1 cellular context compared by ENCODE assay signal in the genomic region with DNA sequence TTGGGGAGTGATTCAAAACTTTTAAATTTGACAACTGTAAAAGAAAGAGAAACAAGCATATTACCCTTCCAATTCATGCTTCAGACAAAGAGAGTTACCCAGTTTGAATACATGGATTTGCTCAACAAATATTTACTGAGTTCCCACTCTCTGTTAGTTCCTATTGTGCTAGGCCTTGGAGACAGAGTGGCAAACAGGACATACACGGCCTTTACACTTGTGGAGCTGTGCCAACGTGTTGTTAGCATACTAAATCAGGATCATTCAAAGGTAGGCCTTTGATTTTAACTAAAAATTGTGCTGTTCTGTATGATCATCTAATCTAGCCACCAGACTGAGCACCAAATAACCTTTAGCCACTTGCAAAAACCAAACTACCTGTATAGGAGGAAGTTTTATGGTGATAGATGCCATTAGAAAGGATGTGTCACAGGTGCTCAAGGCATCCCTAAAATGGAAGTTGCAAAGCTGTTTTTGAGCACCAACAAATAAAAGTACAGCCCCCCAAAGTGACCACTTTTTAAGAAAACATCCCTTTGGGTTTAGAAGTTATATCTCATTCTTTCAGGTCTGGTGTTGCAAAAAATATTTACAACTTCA.
TF ChIP-seq lines count a peak whose summit lies in the region.

No MANE protein-coding gene starts in this region.

TF ChIP-seq in HepG2, 621 proteins besides CTCF, POLR2A, EP300 and RAD21 (continued from another document and continues in another):
- TF ChIP-seq, protein P1, sequence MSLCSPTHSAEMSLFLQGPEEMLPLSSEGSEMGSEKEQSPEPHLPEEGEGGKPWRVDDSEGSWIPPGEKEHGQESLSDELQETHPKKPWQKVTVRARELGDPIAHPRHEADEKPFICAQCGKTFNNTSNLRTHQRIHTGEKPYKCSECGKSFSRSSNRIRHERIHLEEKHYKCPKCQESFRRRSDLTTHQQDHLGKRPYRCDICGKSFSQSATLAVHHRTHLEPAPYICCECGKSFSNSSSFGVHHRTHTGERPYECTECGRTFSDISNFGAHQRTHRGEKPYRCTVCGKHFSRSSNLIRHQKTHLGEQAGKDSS (CRISPR knock-in tag; IDR thresholded peaks at IDR 0.05; ENCODE audit: borderline replicate concordance, low read depth) = peak; percentile 73
- TF ChIP-seq TAF15 (IDR thresholded peaks at IDR 0.05; ENCODE audit: low read depth, low read length, poor library complexity, severe bottlenecking) = no peak
- peak; percentile 100 for TF ChIP-seq GFI1 (CRISPR knock-in tag; IDR thresholded peaks at IDR 0.05; ENCODE audit: borderline replicate concordance)
- TF ChIP-seq NCOA2 (CRISPR knock-in tag; IDR thresholded peaks at IDR 0.05) = peak; percentile 90
- TF ChIP-seq, protein P2, sequence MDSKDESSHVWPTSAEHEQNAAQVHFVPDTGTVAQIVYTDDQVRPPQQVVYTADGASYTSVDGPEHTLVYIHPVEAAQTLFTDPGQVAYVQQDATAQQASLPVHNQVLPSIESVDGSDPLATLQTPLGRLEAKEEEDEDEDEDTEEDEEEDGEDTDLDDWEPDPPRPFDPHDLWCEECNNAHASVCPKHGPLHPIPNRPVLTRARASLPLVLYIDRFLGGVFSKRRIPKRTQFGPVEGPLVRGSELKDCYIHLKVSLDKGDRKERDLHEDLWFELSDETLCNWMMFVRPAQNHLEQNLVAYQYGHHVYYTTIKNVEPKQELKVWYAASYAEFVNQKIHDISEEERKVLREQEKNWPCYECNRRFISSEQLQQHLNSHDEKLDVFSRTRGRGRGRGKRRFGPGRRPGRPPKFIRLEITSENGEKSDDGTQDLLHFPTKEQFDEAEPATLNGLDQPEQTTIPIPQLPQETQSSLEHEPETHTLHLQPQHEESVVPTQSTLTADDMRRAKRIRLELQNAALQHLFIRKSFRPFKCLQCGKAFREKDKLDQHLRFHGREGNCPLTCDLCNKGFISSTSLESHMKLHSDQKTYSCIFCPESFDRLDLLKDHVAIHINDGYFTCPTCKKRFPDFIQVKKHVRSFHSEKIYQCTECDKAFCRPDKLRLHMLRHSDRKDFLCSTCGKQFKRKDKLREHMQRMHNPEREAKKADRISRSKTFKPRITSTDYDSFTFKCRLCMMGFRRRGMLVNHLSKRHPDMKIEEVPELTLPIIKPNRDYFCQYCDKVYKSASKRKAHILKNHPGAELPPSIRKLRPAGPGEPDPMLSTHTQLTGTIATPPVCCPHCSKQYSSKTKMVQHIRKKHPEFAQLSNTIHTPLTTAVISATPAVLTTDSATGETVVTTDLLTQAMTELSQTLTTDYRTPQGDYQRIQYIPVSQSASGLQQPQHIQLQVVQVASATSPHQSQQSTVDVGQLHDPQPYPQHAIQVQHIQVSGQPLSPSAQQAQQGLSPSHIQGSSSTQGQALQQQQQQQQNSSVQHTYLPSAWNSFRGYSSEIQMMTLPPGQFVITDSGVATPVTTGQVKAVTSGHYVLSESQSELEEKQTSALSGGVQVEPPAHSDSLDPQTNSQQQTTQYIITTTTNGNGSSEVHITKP (CRISPR knock-in tag; IDR thresholded peaks at IDR 0.05; ENCODE audit: low read depth) = peak; percentile 52; the same call in 1 of the 2 replicates
- TF ChIP-seq, protein P3, sequence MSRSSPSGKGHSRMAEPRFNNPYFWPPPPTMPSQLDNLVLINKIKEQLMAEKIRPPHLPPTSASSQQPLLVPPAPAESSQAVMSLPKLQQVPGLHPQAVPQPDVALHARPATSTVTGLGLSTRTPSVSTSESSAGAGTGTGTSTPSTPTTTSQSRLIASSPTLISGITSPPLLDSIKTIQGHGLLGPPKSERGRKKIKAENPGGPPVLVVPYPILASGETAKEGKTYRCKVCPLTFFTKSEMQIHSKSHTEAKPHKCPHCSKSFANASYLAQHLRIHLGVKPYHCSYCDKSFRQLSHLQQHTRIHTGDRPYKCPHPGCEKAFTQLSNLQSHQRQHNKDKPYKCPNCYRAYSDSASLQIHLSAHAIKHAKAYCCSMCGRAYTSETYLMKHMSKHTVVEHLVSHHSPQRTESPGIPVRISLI (CRISPR knock-in tag; IDR thresholded peaks at IDR 0.05; ENCODE audit: borderline replicate concordance) = no peak
- TF ChIP-seq NCOA1 (CRISPR knock-in tag; IDR thresholded peaks at IDR 0.05) = no peak
- no peak for TF ChIP-seq ZMYM2 (CRISPR knock-in tag; IDR thresholded peaks at IDR 0.05)
- TF ChIP-seq ZSCAN20 (CRISPR knock-in tag; IDR thresholded peaks at IDR 0.05; ENCODE audit: borderline replicate concordance) = peak; percentile 71; the same call in 1 of the 2 replicates
- peak; percentile 88; the same call in 1 of the 2 replicates for TF ChIP-seq ZNF264 (CRISPR knock-in tag; IDR thresholded peaks at IDR 0.05)
- TF ChIP-seq ZNF766 (CRISPR knock-in tag; IDR thresholded peaks at IDR 0.05; ENCODE audit: borderline replicate concordance) = no peak
- TF ChIP-seq, protein P4, sequence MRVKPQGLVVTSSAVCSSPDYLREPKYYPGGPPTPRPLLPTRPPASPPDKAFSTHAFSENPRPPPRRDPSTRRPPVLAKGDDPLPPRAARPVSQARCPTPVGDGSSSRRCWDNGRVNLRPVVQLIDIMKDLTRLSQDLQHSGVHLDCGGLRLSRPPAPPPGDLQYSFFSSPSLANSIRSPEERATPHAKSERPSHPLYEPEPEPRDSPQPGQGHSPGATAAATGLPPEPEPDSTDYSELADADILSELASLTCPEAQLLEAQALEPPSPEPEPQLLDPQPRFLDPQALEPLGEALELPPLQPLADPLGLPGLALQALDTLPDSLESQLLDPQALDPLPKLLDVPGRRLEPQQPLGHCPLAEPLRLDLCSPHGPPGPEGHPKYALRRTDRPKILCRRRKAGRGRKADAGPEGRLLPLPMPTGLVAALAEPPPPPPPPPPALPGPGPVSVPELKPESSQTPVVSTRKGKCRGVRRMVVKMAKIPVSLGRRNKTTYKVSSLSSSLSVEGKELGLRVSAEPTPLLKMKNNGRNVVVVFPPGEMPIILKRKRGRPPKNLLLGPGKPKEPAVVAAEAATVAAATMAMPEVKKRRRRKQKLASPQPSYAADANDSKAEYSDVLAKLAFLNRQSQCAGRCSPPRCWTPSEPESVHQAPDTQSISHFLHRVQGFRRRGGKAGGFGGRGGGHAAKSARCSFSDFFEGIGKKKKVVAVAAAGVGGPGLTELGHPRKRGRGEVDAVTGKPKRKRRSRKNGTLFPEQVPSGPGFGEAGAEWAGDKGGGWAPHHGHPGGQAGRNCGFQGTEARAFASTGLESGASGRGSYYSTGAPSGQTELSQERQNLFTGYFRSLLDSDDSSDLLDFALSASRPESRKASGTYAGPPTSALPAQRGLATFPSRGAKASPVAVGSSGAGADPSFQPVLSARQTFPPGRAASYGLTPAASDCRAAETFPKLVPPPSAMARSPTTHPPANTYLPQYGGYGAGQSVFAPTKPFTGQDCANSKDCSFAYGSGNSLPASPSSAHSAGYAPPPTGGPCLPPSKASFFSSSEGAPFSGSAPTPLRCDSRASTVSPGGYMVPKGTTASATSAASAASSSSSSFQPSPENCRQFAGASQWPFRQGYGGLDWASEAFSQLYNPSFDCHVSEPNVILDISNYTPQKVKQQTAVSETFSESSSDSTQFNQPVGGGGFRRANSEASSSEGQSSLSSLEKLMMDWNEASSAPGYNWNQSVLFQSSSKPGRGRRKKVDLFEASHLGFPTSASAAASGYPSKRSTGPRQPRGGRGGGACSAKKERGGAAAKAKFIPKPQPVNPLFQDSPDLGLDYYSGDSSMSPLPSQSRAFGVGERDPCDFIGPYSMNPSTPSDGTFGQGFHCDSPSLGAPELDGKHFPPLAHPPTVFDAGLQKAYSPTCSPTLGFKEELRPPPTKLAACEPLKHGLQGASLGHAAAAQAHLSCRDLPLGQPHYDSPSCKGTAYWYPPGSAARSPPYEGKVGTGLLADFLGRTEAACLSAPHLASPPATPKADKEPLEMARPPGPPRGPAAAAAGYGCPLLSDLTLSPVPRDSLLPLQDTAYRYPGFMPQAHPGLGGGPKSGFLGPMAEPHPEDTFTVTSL (CRISPR knock-in tag; IDR thresholded peaks at IDR 0.05; ENCODE audit: borderline replicate concordance) = peak; percentile 98
- TF ChIP-seq, protein P5, sequence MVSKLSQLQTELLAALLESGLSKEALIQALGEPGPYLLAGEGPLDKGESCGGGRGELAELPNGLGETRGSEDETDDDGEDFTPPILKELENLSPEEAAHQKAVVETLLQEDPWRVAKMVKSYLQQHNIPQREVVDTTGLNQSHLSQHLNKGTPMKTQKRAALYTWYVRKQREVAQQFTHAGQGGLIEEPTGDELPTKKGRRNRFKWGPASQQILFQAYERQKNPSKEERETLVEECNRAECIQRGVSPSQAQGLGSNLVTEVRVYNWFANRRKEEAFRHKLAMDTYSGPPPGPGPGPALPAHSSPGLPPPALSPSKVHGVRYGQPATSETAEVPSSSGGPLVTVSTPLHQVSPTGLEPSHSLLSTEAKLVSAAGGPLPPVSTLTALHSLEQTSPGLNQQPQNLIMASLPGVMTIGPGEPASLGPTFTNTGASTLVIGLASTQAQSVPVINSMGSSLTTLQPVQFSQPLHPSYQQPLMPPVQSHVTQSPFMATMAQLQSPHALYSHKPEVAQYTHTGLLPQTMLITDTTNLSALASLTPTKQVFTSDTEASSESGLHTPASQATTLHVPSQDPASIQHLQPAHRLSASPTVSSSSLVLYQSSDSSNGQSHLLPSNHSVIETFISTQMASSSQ (IDR thresholded peaks at IDR 0.05; ENCODE audit: low read depth) = peak; percentile 68; the same call in 1 of the 2 replicates
- TF ChIP-seq, protein P5 (CRISPR knock-in tag; IDR thresholded peaks at IDR 0.05; ENCODE audit: borderline replicate concordance) = peak; percentile 83; the same call in 1 of the 2 replicates
- no peak for TF ChIP-seq ZNF572 (CRISPR knock-in tag; IDR thresholded peaks at IDR 0.05)
- TF ChIP-seq KAT7 (CRISPR knock-in tag; IDR thresholded peaks at IDR 0.05; ENCODE audit: borderline replicate concordance) = no peak
- TF ChIP-seq MAFG (CRISPR knock-in tag; IDR thresholded peaks at IDR 0.05) = no peak
- TF ChIP-seq HNRNPH1 (optimal IDR thresholded peaks at IDR 0.05; ENCODE audit: low read depth, low read length) = no peak
- TF ChIP-seq ZNF253 (CRISPR knock-in tag; IDR thresholded peaks at IDR 0.05; ENCODE audit: borderline replicate concordance) = no peak
- no peak for TF ChIP-seq FLYWCH1 (CRISPR knock-in tag; IDR thresholded peaks at IDR 0.05)
- no peak for TF ChIP-seq POLR2AphosphoS5 (IDR thresholded peaks at IDR 0.05; ENCODE audit: low read depth, low read length)
- peak; percentile 67; the same call in 1 of the 2 replicates for TF ChIP-seq KDM3A (CRISPR knock-in tag; IDR thresholded peaks at IDR 0.05; ENCODE audit: low read depth)
- peak; percentile 56; the same call in 1 of the 2 replicates for TF ChIP-seq KLF9 (CRISPR knock-in tag; IDR thresholded peaks at IDR 0.05; ENCODE audit: low read depth)
- TF ChIP-seq THYN1 (CRISPR knock-in tag; IDR thresholded peaks at IDR 0.05; ENCODE audit: borderline replicate concordance, low read depth) = 0 out of 2 replicates have a peak, but pooled peaks have one; percentile 41
- no peak for TF ChIP-seq ZNF749 (CRISPR knock-in tag; IDR thresholded peaks at IDR 0.05; ENCODE audit: borderline replicate concordance)
- TF ChIP-seq FOXK1 (CRISPR knock-in tag; IDR thresholded peaks at IDR 0.05; ENCODE audit: borderline replicate concordance, low read depth) = no peak
- peak; percentile 76 for TF ChIP-seq ATF2 (CRISPR knock-in tag; IDR thresholded peaks at IDR 0.05)
- no peak for TF ChIP-seq ZNF616 (CRISPR knock-in tag; IDR thresholded peaks at IDR 0.05; ENCODE audit: low read depth)
- no peak for TF ChIP-seq ZBTB8A (CRISPR knock-in tag; IDR thresholded peaks at IDR 0.05; ENCODE audit: borderline replicate concordance, low read depth)
- peak; percentile 98 for TF ChIP-seq HMG20A (CRISPR knock-in tag; IDR thresholded peaks at IDR 0.05; ENCODE audit: borderline replicate concordance)
- TF ChIP-seq SAFB2 (CRISPR knock-in tag; IDR thresholded peaks at IDR 0.05; ENCODE audit: borderline replicate concordance, low read depth) = no peak
- peak; percentile 88 for TF ChIP-seq BCL6 (CRISPR knock-in tag; IDR thresholded peaks at IDR 0.05)
- no peak for TF ChIP-seq BRF2 (CRISPR knock-in tag; IDR thresholded peaks at IDR 0.05)
- TF ChIP-seq TBP (CRISPR knock-in tag; IDR thresholded peaks at IDR 0.05) = no peak
- TF ChIP-seq ZNF619 (CRISPR knock-in tag; IDR thresholded peaks at IDR 0.05) = no peak
- TF ChIP-seq, protein P6, sequence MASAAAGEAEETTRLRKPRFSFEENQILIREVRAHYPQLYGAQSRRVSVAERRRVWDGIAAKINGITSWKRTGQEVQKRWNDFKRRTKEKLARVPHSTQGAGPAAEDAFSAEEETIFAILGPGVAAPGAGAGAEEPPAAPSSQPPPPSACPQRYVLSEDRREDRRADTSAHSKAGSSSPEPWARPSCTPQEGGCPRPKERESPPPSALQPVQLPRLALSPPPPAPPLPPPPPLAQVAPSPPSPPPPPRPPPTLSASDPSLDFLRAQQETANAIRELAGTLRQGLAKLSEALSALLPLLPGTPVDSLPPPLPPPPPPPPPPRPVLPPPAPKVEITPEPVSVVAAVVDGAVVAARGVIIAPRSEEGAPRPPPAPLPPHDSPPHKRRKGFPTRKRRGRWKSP (CRISPR knock-in tag; IDR thresholded peaks at IDR 0.05) = no peak
- TF ChIP-seq ZSCAN29 (CRISPR knock-in tag; conservative IDR thresholded peaks at IDR 0.05) = 0 out of 2 replicates have a peak, but pooled peaks have one; percentile 78
- TF ChIP-seq ZNF83 (CRISPR knock-in tag; IDR thresholded peaks at IDR 0.05; ENCODE audit: borderline replicate concordance) = no peak
- 0 out of 2 replicates have a peak, but pooled peaks have one; percentile 59 for TF ChIP-seq DMAP1 (CRISPR knock-in tag; IDR thresholded peaks at IDR 0.05)
